Comparison of ENCODE assay signal across 11 cellular contexts in genomic region chr17:66952031-66952524, GRCh38. TPM values are rescaled to one million over a fixed set of nuclear protein-coding genes. Genes with fewer than 3 reads are reported as not detected.
DNase-seq lines count a peak whose midpoint lies in the region; ATAC-seq, FAIRE-seq and TF ChIP-seq lines count a peak whose summit lies in the region.
"Had no signal": no experiment of that assay in that cellular context is flagged by ENCODE, and none has a peak within 500 bp of the region (broad histone marks: within the 10 kb centered on the region; RNA-seq: fewer than 3 reads in every experiment).

No MANE protein-coding gene starts in this region.

- peak; percentile 86 for FAIRE-seq in HepG2 (lab: Jason Lieb, UNC)

- no peak overlapping the region for H3K27ac ChIP-seq in right atrium auricular region
- H3K27ac ChIP-seq in HepG2 (ENCODE audit: extremely low read length, insufficient read depth, low read length) = peak overlapping the region; percentile 5

- ATAC-seq in left ventricle myocardium superior (peak; percentile 72), HepG2 (peak; percentile 86), HG03095 (IDR thresholded peaks at IDR 0.05; ENCODE audit: unreplicated experiment) (no peak)

- H3K9me3 Mint-ChIP-seq in brain = peaks cover 4 to 29% (median 9%) of the 10 kb centered on the region in 5 experiments

- peaks cover 3% of the 10 kb centered on the region for H3K27me3 Mint-ChIP-seq in brain

- no peak overlapping the region for H3K4me3 Mint-ChIP-seq in brain
- H3K4me3 Mint-ChIP-seq: CD4-positive, CD25-positive, alpha-beta regulatory T cell had no signal

- no peak for TF ChIP-seq POLR2A in HepG2 (IDR thresholded peaks at IDR 0.05; ENCODE audit: insufficient read depth in 1 of 2, low read depth in 2 of 2, low read length in 2 of 2)

- H3K9me3 ChIP-seq in right atrium auricular region (no peaks in the 10 kb centered on the region), HepG2 (ENCODE audit: low read length) (no peaks in the 10 kb centered on the region)

- TF ChIP-seq RAD21 in HepG2 (CRISPR knock-in tag; IDR thresholded peaks at IDR 0.05) = no peak

- no peak overlapping the region for H3K4me3 ChIP-seq in right atrium auricular region
- H3K4me3 ChIP-seq in HepG2 (replicated peaks in 1 of 3; ENCODE audit: insufficient read depth in 1 of 3, low read depth in 2 of 3, low read length in 3 of 3) = no peak overlapping the region

- H3K4me1 ChIP-seq in right atrium auricular region (no peaks in the 10 kb centered on the region), HepG2 (ENCODE audit: insufficient read depth, low read length) (peaks cover 24% of the 10 kb centered on the region)

- peaks cover 36% of the 10 kb centered on the region for H3K4me1 Mint-ChIP-seq in brain

- H3K9ac ChIP-seq in HepG2 (ENCODE audit: insufficient read depth, low read depth, low read length) = no peak overlapping the region

- peak overlapping the region in 4 of 5 experiments; percentile 36 to 77 (median 64) for H3K27ac Mint-ChIP-seq in brain
- H3K27ac Mint-ChIP-seq: CD4-positive, CD25-positive, alpha-beta regulatory T cell had no signal

- in situ Hi-C loops in HepG2 (cut with HindIII; ENCODE audit: extremely low pct_ligation_motif_present, low pct_unique_long_range_greater_than_20kb) = no loop called here

- POLR2A ChIA-PET in HepG2 (lab: Yijun Ruan, JAX) = interaction anchor here (1.0 kb wide), 1 partner anchor 10 kb away, joined by 5 read pairs; no protein-coding TSS in a partner anchor

- intact Hi-C loops in left ventricle myocardium superior (cut with micrococcal nuclease) = no loop called here
- intact Hi-C loops in HepG2 (cut with micrococcal nuclease; ENCODE audit: unreplicated experiment) = no loop called here

- BruUV-seq in HepG2 (replicated peaks; lab: Mats Ljungman, UMichigan) = no TSS peak

- no peaks in the 10 kb centered on the region for H3K36me3 ChIP-seq in right atrium auricular region
- H3K36me3 ChIP-seq in HepG2 (replicated peaks in 1 of 2; ENCODE audit: control insufficient read depth in 1 of 2, insufficient read depth in 2 of 2, low read length in 2 of 2) = no peaks in the 10 kb centered on the region

- DNase-seq in left ventricle myocardium superior (no peak), right atrium auricular region (ENCODE audit: low spot score) (no peak), HepG2 (ENCODE audit: low spot score) (peak; percentile 93), UCSD-AML1 (lab: John Stamatoyannopoulos, UW; ENCODE audit: unreplicated experiment) (no peak)
- no peak for DNase-seq in activated CD4-positive, alpha-beta T cell treated with anti-CD3 and anti-CD28 coated beads, Interleukin-2, amount 50 U/mL, for 4 hours
- no peak for DNase-seq in stimulated activated CD4-positive, alpha-beta T cell treated with anti-CD3 and anti-CD28 coated beads, Interleukin-12 subunit alpha, Interleukin-12 subunit beta, amount 100 ng/mL, for 4 hours
- DNase-seq: CD4-positive, CD25-positive, alpha-beta regulatory T cell; hypothalamus; NCI-H1930 had no signal

- H4K20me1 ChIP-seq in HepG2 (ENCODE audit: insufficient read depth, low read length) = no peaks in the 10 kb centered on the region

- no peak overlapping the region for H2AFZ ChIP-seq in HepG2 (ENCODE audit: low read length)

- WGBS in HepG2 (ENCODE audit: low lambda C conversion rate) = 4% methylated on average over 10 of the region's 10 CpGs

- TF ChIP-seq CTCF in right atrium auricular region (IDR thresholded peaks at IDR 0.05) (no peak), brain (conservative IDR thresholded peaks at IDR 0.05) (no peak), HepG2 (CRISPR knock-in tag; IDR thresholded peaks at IDR 0.05) (no peak)

- TF ChIP-seq EP300 in HepG2 (IDR thresholded peaks at IDR 0.05; ENCODE audit: low read depth in 2 of 2, low read length in 2 of 2) (peak; percentile 32 to 53; a peak in 2 of 4 replicates), HepG2 (CRISPR knock-in tag; IDR thresholded peaks at IDR 0.05; ENCODE audit: borderline replicate concordance) (peak; percentile 62; the same call in 1 of the 2 replicates)

- H3K4me2 ChIP-seq in HepG2 (ENCODE audit: low read depth, low read length) = peak overlapping the region; percentile 31

- H3K27me3 ChIP-seq in right atrium auricular region (no peaks in the 10 kb centered on the region), HepG2 (ENCODE audit: control insufficient read depth in 1 of 2, insufficient read depth in 2 of 2, low read length in 2 of 2) (peaks cover 0 to 25% of the 10 kb centered on the region in 2 experiments; a peak in 4 of 5 replicates)

- no peaks in the 10 kb centered on the region for H3K79me2 ChIP-seq in HepG2 (ENCODE audit: insufficient read depth, low read length)

- CTCF ChIA-PET in HepG2 (lab: Yijun Ruan, JAX; ENCODE audit: low intra/inter-chr PET ratio, low total read pairs) = no interaction called here

- H3K36me3 Mint-ChIP-seq in brain = no peaks in the 10 kb centered on the region
- H3K36me3 Mint-ChIP-seq: CD4-positive, CD25-positive, alpha-beta regulatory T cell had no signal

TF ChIP-seq in HepG2, 621 proteins besides CTCF, POLR2A, EP300 and RAD21 (continues in another document):
- TF ChIP-seq GPN1 (CRISPR knock-in tag; IDR thresholded peaks at IDR 0.05; ENCODE audit: borderline replicate concordance) (no peak), PRPF4 (IDR thresholded peaks at IDR 0.05; ENCODE audit: low read depth, low read length, poor library complexity, severe bottlenecking) (no peak), ZNF350 (CRISPR knock-in tag; IDR thresholded peaks at IDR 0.05; ENCODE audit: borderline replicate concordance, low read depth) (no peak), ZNF619 (CRISPR knock-in tag; IDR thresholded peaks at IDR 0.05) (no peak), ZNF121 (CRISPR knock-in tag; IDR thresholded peaks at IDR 0.05) (no peak), CHCHD3 (CRISPR knock-in tag; IDR thresholded peaks at IDR 0.05) (no peak), ZNF713 (CRISPR knock-in tag; IDR thresholded peaks at IDR 0.05) (peak; percentile 89; the same call in 1 of the 2 replicates), ZNF629 (CRISPR knock-in tag; conservative IDR thresholded peaks at IDR 0.05) (peak; percentile 47), PITX1 (CRISPR knock-in tag; IDR thresholded peaks at IDR 0.05) (peak; percentile 55; the same call in 1 of the 2 replicates), RFXANK (CRISPR knock-in tag; IDR thresholded peaks at IDR 0.05) (no peak), RCOR2 (CRISPR knock-in tag; IDR thresholded peaks at IDR 0.05) (0 out of 2 replicates have a peak, but pooled peaks have one; percentile 33), ZNF557 (CRISPR knock-in tag; IDR thresholded peaks at IDR 0.05) (no peak), ZKSCAN8 (CRISPR knock-in tag; IDR thresholded peaks at IDR 0.05; ENCODE audit: borderline replicate concordance) (peak; percentile 18; the same call in 1 of the 2 replicates), NFE2L1 (CRISPR knock-in tag; IDR thresholded peaks at IDR 0.05; ENCODE audit: borderline replicate concordance) (no peak), FOSL1 (CRISPR knock-in tag; IDR thresholded peaks at IDR 0.05; ENCODE audit: borderline replicate concordance) (peak; percentile 88), SMC3 (IDR thresholded peaks at IDR 0.05; ENCODE audit: low read length) (no peak)
- TF ChIP-seq, protein P1, sequence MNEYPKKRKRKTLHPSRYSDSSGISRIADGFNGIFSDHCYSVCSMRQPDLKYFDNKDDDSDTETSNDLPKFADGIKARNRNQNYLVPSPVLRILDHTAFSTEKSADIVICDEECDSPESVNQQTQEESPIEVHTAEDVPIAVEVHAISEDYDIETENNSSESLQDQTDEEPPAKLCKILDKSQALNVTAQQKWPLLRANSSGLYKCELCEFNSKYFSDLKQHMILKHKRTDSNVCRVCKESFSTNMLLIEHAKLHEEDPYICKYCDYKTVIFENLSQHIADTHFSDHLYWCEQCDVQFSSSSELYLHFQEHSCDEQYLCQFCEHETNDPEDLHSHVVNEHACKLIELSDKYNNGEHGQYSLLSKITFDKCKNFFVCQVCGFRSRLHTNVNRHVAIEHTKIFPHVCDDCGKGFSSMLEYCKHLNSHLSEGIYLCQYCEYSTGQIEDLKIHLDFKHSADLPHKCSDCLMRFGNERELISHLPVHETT (CRISPR knock-in tag; conservative IDR thresholded peaks at IDR 0.05) = no peak
- TF ChIP-seq, protein P2, sequence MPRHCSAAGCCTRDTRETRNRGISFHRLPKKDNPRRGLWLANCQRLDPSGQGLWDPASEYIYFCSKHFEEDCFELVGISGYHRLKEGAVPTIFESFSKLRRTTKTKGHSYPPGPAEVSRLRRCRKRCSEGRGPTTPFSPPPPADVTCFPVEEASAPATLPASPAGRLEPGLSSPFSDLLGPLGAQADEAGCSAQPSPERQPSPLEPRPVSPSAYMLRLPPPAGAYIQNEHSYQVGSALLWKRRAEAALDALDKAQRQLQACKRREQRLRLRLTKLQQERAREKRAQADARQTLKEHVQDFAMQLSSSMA (CRISPR knock-in tag; IDR thresholded peaks at IDR 0.05) = no peak

RNA-seq across cellular contexts. Expression of gene CACNG4, which starts 12.4 kb away (rescaled TPM):
- total RNA-seq in left ventricle myocardium superior (not detected), right atrium auricular region (1 to 10 TPM in 1 of 2 donors, under 1 TPM in 1; 0.63 to 1.9 TPM), HepG2 (2016; rRNA removed; fragmentation: Illumina TruSeq; extraction: Trizol) (0.09 and 0.11 TPM in 2 replicates)
- polyA plus RNA-seq in brain (ENCODE audit: insufficient read depth, low read depth, low replicate concordance) (50.9 TPM), HepG2 (2011; rRNA removed) (0.09 and 0.17 TPM in 2 replicates)
- 0.09 and 0.10 TPM in 2 replicates for total RNA-seq in HepG2 (2016; cell fraction: cytosol; rRNA removed; fragmentation: Illumina TruSeq; extraction: Trizol; ENCODE audit: low read depth)
- 0.09 TPM in 2 replicates for total RNA-seq in HepG2 (2016; cell fraction: insoluble cytoplasmic fraction; rRNA removed; fragmentation: Illumina TruSeq; extraction: Trizol)
- total RNA-seq in HepG2 (2016; cell fraction: membrane; rRNA removed; fragmentation: Illumina TruSeq; extraction: Trizol) = 0.17 and 0.19 TPM in 2 replicates
- total RNA-seq in HepG2 (2016; cell fraction: nucleus; rRNA removed; fragmentation: Illumina TruSeq; extraction: Trizol) = not detected in 2 replicates
- polyA plus RNA-seq in HepG2 (2011; cell fraction: cytosol; rRNA removed) = 0.14 and 0.19 TPM in 2 replicates
- 0.07 and 0.21 TPM in 2 replicates for polyA plus RNA-seq in HepG2 (2011; cell fraction: nucleus; rRNA removed)
- polyA plus RNA-seq in HepG2 (2012) = 0.08 and 0.12 TPM in 2 replicates
- 0.12 and 0.14 TPM in 2 replicates for polyA plus RNA-seq in HepG2 (2016; cell fraction: cytosol; fragmentation: Illumina TruSeq; extraction: Trizol; ENCODE audit: low read depth)
- 0.09 TPM in 1 of 2 replicates, not detected in the other for polyA plus RNA-seq in HepG2 (2016; cell fraction: insoluble cytoplasmic fraction; fragmentation: Illumina TruSeq; extraction: Trizol; ENCODE audit: low read depth)
- polyA plus RNA-seq in HepG2 (2016; cell fraction: membrane; fragmentation: Illumina TruSeq; extraction: Trizol; ENCODE audit: low read depth) = 0.17 and 0.26 TPM in 2 replicates
- not detected in 2 replicates for polyA plus RNA-seq in HepG2 (2016; cell fraction: nucleus; fragmentation: Illumina TruSeq; extraction: Trizol; ENCODE audit: insufficient read depth, low read depth)
- 0.22 TPM in 1 of 2 replicates, not detected in the other for polyA minus RNA-seq in HepG2 (2011; rRNA and poly(A)+ RNA removed; ENCODE audit: low replicate concordance)
- not detected in 2 replicates for polyA minus RNA-seq in HepG2 (2011; cell fraction: cytosol; rRNA and poly(A)+ RNA removed)
- polyA minus RNA-seq in HepG2 (2011; cell fraction: nucleus; rRNA and poly(A)+ RNA removed) = not detected in 2 replicates
- total RNA-seq: CD4-positive, CD25-positive, alpha-beta regulatory T cell had no signal
- polyA plus RNA-seq: CD4-positive, CD25-positive, alpha-beta regulatory T cell had no signal
